ENCODE assay signal across 8 cellular contexts in genomic region chr4:73257995-73258667, GRCh38. TPM values are rescaled to one million over a fixed set of nuclear protein-coding genes. Genes with fewer than 3 reads are reported as not detected.
DNase-seq lines count a peak whose midpoint lies in the region; ATAC-seq and TF ChIP-seq lines count a peak whose summit lies in the region.

No MANE protein-coding gene starts in this region.

- intact Hi-C loops in posterior vena cava (cut with DNase I) = loop anchor here in 1 of 2 donors (10.0 kb wide), 1 partner anchor 113 kb away; no protein-coding TSS in a partner anchor

- ATAC-seq in DND-41 (ENCODE audit: insufficient read depth, low read depth) (peak; percentile 43), GM18870 (IDR thresholded peaks at IDR 0.05; ENCODE audit: unreplicated experiment) (peak; percentile 19), HG03064 (IDR thresholded peaks at IDR 0.05; ENCODE audit: low read depth, unreplicated experiment) (peak; percentile 28)

- DNase-seq in DND-41 (peak; percentile 42), RPMI7951 (ENCODE audit: low read depth) (peak; percentile 36), chondrocyte (ENCODE audit: low spot score) (no peak), posterior vena cava (ENCODE audit: low spot score) (no peak)

- no peaks in the 10 kb centered on the region for H3K9me3 Mint-ChIP-seq in chondrocyte (ENCODE audit: low read depth)

- peak overlapping the region; percentile 95 for H3K4me2 ChIP-seq in DND-41 (ENCODE audit: insufficient read depth, low read length)

- peaks cover 49% of the 10 kb centered on the region for H3K4me1 Mint-ChIP-seq in chondrocyte (ENCODE audit: low read depth)

- H3K4me1 ChIP-seq in DND-41 (ENCODE audit: insufficient read depth, low read length) = peaks cover 54% of the 10 kb centered on the region
- peaks cover 6 to 46% (median 32%) of the 10 kb centered on the region in 4 donors for H3K4me1 ChIP-seq in liver (ENCODE audit: control insufficient read depth in 4 of 4, insufficient read depth in 4 of 4, low read length in 3 of 4)
- H3K4me1 ChIP-seq in stomach smooth muscle (ENCODE audit: control insufficient read depth, insufficient read depth, low read length) = peaks cover 2% of the 10 kb centered on the region

- peak overlapping the region; percentile 87 for H3K9ac ChIP-seq in DND-41 (ENCODE audit: low read depth, low read length)
- peak overlapping the region; percentile 83 to 94 for H3K9ac ChIP-seq in liver (ENCODE audit: low read depth in 1 of 2, low read length in 2 of 2)
- H3K9ac ChIP-seq in stomach smooth muscle (ENCODE audit: low read length in 2 of 2) = peak overlapping the region; percentile 82 to 90

- H3K27me3 Mint-ChIP-seq in chondrocyte (ENCODE audit: low read depth) = no peaks in the 10 kb centered on the region

- H3K36me3 ChIP-seq in DND-41 (ENCODE audit: insufficient read depth, low read length) (peaks cover 36% of the 10 kb centered on the region), liver (ENCODE audit: control insufficient read depth in 4 of 4, insufficient read depth in 3 of 4, low read depth in 1 of 4, low read length in 3 of 4) (peaks cover 0 to 2% (median 0%) of the 10 kb centered on the region in 4 donors), stomach smooth muscle (ENCODE audit: control insufficient read depth in 2 of 2, insufficient read depth in 2 of 2, low read length in 2 of 2) (no peaks in the 10 kb centered on the region)

- peaks cover 48% of the 10 kb centered on the region for H4K20me1 ChIP-seq in DND-41 (ENCODE audit: insufficient read depth, low read length)

- H3K27ac ChIP-seq in DND-41 (ENCODE audit: low read length) = peak overlapping the region; percentile 93
- peak overlapping the region; percentile 88 for H3K27ac ChIP-seq in liver (ENCODE audit: low read depth in 1 of 2, low read length in 2 of 2)
- peak overlapping the region; percentile 97 for H3K27ac ChIP-seq in stomach smooth muscle (ENCODE audit: low read length)

- under 1% methylated on average over 54 of the region's 54 CpGs for WGBS in liver

- no peaks in the 10 kb centered on the region for H3K27me3 ChIP-seq in DND-41 (ENCODE audit: insufficient read depth, low read length, poor library complexity)
- H3K27me3 ChIP-seq in liver (ENCODE audit: control insufficient read depth in 4 of 4, insufficient read depth in 4 of 4, low read length in 3 of 4) = no peaks in the 10 kb centered on the region
- H3K27me3 ChIP-seq in stomach smooth muscle (ENCODE audit: control insufficient read depth in 1 of 2, insufficient read depth in 2 of 2, low read length in 2 of 2) = no peaks in the 10 kb centered on the region

- peak; percentile 45 for TF ChIP-seq CTCF in DND-41 (IDR thresholded peaks at IDR 0.05; ENCODE audit: borderline replicate concordance, extremely low read depth, low read length, poor library complexity, severe bottlenecking)
- TF ChIP-seq CTCF in chondrocyte (IDR thresholded peaks at IDR 0.05) = peak; percentile 75
- peak; percentile 12 for TF ChIP-seq CTCF in liver (IDR thresholded peaks at IDR 0.05; ENCODE audit: low read depth, low read length, missing input control)

- H3K27ac Mint-ChIP-seq in chondrocyte (ENCODE audit: unreplicated experiment) = peak overlapping the region; percentile 99

- H3K79me2 ChIP-seq in DND-41 (ENCODE audit: insufficient read depth, low read length) = peaks cover 89% of the 10 kb centered on the region

- TF ChIP-seq RAD21 in liver (IDR thresholded peaks at IDR 0.05) = no peak

- H3K4me3 ChIP-seq in DND-41 (ENCODE audit: low read depth in 1 of 2, low read length in 2 of 2) (peak overlapping the region; percentile 69 to 78), liver (ENCODE audit: low read depth in 1 of 3, low read length in 3 of 3) (peak overlapping the region; percentile 64 to 93 (median 74)), stomach smooth muscle (ENCODE audit: low read length in 2 of 2) (peak overlapping the region; percentile 85 to 91)

- peaks cover under 1% of the 10 kb centered on the region for H3K36me3 Mint-ChIP-seq in chondrocyte (ENCODE audit: low read depth)

- peak overlapping the region; percentile 83 for H2AFZ ChIP-seq in DND-41 (ENCODE audit: low read depth, low read length)

- no peaks in the 10 kb centered on the region for H3K9me3 ChIP-seq in DND-41 (ENCODE audit: insufficient read depth, low read length, severe bottlenecking)
- no peaks in the 10 kb centered on the region for H3K9me3 ChIP-seq in liver (ENCODE audit: control insufficient read depth in 4 of 4, low read length in 3 of 4)
- no peaks in the 10 kb centered on the region for H3K9me3 ChIP-seq in stomach smooth muscle (ENCODE audit: control insufficient read depth in 2 of 2, low read length in 2 of 2)

- H3K4me3 Mint-ChIP-seq in chondrocyte (ENCODE audit: unreplicated experiment) = peak overlapping the region; percentile 94

TF ChIP-seq in liver, 16 proteins besides CTCF, POLR2A, EP300 and RAD21:
- TF ChIP-seq RXRA (IDR thresholded peaks at IDR 0.05) (no peak), GABPA (IDR thresholded peaks at IDR 0.05 in 1 of 2, conservative IDR thresholded peaks at IDR 0.05 in 1 of 2) (no peak), MAX (IDR thresholded peaks at IDR 0.05) (no peak), FOXA2 (IDR thresholded peaks at IDR 0.05) (no peak), HNF4G (IDR thresholded peaks at IDR 0.05) (no peak), TAF1 (conservative IDR thresholded peaks at IDR 0.05) (no peak)

RNA-seq across cellular contexts. Expression of gene ANKRD17, which starts 0.5 kb away (rescaled TPM):
- total RNA-seq in RPMI7951 (2014; rRNA removed; shearing (Covaris generic)) = 24.1 and 25.4 TPM in 2 replicates
- 55.1 to 72.5 TPM (median 56.4 TPM) in 3 replicates for total RNA-seq in chondrocyte
- 10 to 100 TPM; 25.5 to 38.5 TPM for total RNA-seq in liver
- polyA plus RNA-seq in liver = 10 to 100 TPM; 11.6 to 13.8 TPM
- 10 to 100 TPM; 44.9 to 50.5 TPM for total RNA-seq in posterior vena cava

Comparison
In these comparisons a context has a peak if more than half of its experiments do, and no peak if none do; other contexts are left out.
1. DNase-seq: peak in DND-41 (single experiment) and RPMI7951 (single experiment); none in chondrocyte (single experiment) and posterior vena cava (single experiment).
2. CTCF ChIP-seq: peak in every context shown above with its lines; median percentile 75 in chondrocyte; 45 in DND-41; 12 in liver.
3. Peak in every context shown above with its lines, with median percentiles within 50 percentile points of each other: ATAC-seq, H3K27ac ChIP-seq, H3K4me3 ChIP-seq and H3K9ac ChIP-seq.